1 cellular context compared by ENCODE assay signal in genomic region chr1:38050397-38051141, GRCh38.
TF ChIP-seq lines count a peak whose summit lies in the region.

No MANE protein-coding gene starts in this region.

TF ChIP-seq in HEK293, 187 proteins besides CTCF, POLR2A, EP300 and RAD21 (continued from another document):
- TF ChIP-seq ZNF18 (tag by site-specific recombination; IDR thresholded peaks at IDR 0.05) (no peak), ZNF24 (tag by site-specific recombination; IDR thresholded peaks at IDR 0.05) (no peak), ZNF341 (tag by site-specific recombination; IDR thresholded peaks at IDR 0.05; ENCODE audit: low read depth) (no peak), ZNF362 (tag by site-specific recombination; IDR thresholded peaks at IDR 0.05) (no peak), ZBTB8A (tag by site-specific recombination; IDR thresholded peaks at IDR 0.05) (peak; percentile 31; the same call in 1 of the 2 replicates), TRIM28 (IDR thresholded peaks at IDR 0.05; ENCODE audit: borderline replicate concordance, low read length) (no peak), ZNF449 (tag by site-specific recombination; IDR thresholded peaks at IDR 0.05) (no peak), GLIS1 (tag by site-specific recombination; IDR thresholded peaks at IDR 0.05) (peak; percentile 61), OVOL3 (tag by site-specific recombination; IDR thresholded peaks at IDR 0.05) (no peak), EGR2 (tag by site-specific recombination; IDR thresholded peaks at IDR 0.05; ENCODE audit: low read depth) (peak; percentile 89), TSHZ1 (tag by site-specific recombination; IDR thresholded peaks at IDR 0.05; ENCODE audit: borderline replicate concordance) (no peak), ZNF169 (tag by site-specific recombination; IDR thresholded peaks at IDR 0.05) (no peak), ZNF223 (tag by site-specific recombination; IDR thresholded peaks at IDR 0.05) (no peak), ZNF26 (tag by site-specific recombination; IDR thresholded peaks at IDR 0.05) (no peak), HIC1 (tag by site-specific recombination; IDR thresholded peaks at IDR 0.05) (no peak), ZSCAN23 (tag by site-specific recombination; IDR thresholded peaks at IDR 0.05) (no peak), ZNF548 (tag by site-specific recombination; IDR thresholded peaks at IDR 0.05) (no peak), ZNF133 (tag by site-specific recombination; IDR thresholded peaks at IDR 0.05) (no peak), HOXD13 (CRISPR knock-in tag; IDR thresholded peaks at IDR 0.05; ENCODE audit: borderline replicate concordance) (no peak), YY2 (tag by site-specific recombination; IDR thresholded peaks at IDR 0.05) (no peak), ZNF112 (tag by site-specific recombination; IDR thresholded peaks at IDR 0.05) (no peak)
